ENCODE assay signal across 1 cellular context in the genomic region with DNA sequence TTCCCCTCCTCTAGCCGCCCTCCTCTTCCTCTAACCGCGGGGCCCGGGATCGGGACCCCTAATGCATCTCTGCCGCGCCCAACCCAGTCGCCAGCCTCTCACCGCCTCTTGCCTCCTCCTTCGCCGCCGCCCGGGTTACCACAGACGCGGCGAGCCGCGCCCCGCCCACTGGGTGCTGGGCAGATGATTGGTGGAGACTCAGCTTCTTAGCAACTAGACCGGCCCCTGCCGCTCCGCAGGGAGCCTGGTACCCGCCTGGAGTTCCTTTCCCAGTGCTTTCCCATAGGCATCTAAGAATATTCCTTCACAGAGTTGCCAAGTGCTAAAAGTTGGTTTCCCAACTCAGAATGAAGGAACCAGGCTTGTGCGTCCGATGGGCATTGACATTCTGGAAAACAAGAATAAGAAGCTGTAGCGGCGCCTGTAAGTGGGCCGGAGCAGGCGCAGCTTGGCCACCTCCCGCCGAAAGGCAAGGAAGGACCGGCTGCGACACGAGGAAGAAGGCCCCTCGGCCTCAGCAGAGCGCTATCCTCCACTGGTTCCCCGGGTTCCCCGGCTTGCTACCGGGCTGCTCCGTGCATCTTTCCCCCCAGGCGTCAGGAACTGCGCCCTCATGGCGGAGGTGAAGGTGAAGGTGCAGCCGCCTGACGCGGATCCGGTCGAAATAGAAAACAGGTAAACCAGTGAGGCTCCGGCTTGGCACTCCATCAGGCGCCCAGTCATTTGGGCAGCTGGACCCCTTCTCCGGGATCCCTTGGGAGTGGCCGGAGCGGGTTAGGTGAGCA.
TF ChIP-seq lines count a peak whose summit lies in the region.

DZANK1 (minus strand) TSS at position 137 of the 785 bp plus-strand sequence. CDS start 1,672 bp downstream, outside the sequence.
A gene with protein sequence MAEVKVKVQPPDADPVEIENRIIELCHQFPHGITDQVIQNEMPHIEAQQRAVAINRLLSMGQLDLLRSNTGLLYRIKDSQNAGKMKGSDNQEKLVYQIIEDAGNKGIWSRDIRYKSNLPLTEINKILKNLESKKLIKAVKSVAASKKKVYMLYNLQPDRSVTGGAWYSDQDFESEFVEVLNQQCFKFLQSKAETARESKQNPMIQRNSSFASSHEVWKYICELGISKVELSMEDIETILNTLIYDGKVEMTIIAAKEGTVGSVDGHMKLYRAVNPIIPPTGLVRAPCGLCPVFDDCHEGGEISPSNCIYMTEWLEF (plus strand): TSS at position 497 of the 785 bp plus-strand sequence. CDS start 117 bp downstream, at position 614.

TF ChIP-seq in HepG2, 621 proteins besides CTCF, POLR2A, EP300 and RAD21 (continued from another document and continues in another):
- TF ChIP-seq ARID3A (IDR thresholded peaks at IDR 0.05; ENCODE audit: low read depth, low read length), result no peak
- TF ChIP-seq, protein P1, sequence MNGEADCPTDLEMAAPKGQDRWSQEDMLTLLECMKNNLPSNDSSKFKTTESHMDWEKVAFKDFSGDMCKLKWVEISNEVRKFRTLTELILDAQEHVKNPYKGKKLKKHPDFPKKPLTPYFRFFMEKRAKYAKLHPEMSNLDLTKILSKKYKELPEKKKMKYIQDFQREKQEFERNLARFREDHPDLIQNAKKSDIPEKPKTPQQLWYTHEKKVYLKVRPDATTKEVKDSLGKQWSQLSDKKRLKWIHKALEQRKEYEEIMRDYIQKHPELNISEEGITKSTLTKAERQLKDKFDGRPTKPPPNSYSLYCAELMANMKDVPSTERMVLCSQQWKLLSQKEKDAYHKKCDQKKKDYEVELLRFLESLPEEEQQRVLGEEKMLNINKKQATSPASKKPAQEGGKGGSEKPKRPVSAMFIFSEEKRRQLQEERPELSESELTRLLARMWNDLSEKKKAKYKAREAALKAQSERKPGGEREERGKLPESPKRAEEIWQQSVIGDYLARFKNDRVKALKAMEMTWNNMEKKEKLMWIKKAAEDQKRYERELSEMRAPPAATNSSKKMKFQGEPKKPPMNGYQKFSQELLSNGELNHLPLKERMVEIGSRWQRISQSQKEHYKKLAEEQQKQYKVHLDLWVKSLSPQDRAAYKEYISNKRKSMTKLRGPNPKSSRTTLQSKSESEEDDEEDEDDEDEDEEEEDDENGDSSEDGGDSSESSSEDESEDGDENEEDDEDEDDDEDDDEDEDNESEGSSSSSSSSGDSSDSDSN (CRISPR knock-in tag; IDR thresholded peaks at IDR 0.05), result peak; percentile 71
- TF ChIP-seq MTERF4 (CRISPR knock-in tag; IDR thresholded peaks at IDR 0.05), result peak; percentile 83; the same call in 1 of the 2 replicates
- TF ChIP-seq ZNF652 (CRISPR knock-in tag; IDR thresholded peaks at IDR 0.05; ENCODE audit: borderline replicate concordance, low read depth), result no peak; the same call in 1 of the 2 replicates
- peak; percentile 88 for TF ChIP-seq KLF12 (CRISPR knock-in tag; IDR thresholded peaks at IDR 0.05; ENCODE audit: borderline replicate concordance)
- no peak for TF ChIP-seq RBAK (CRISPR knock-in tag; IDR thresholded peaks at IDR 0.05)
- peak; percentile 95; the same call in 1 of the 2 replicates for TF ChIP-seq ZNF788 (CRISPR knock-in tag; IDR thresholded peaks at IDR 0.05; ENCODE audit: borderline replicate concordance)
- TF ChIP-seq NR1H2 (CRISPR knock-in tag; IDR thresholded peaks at IDR 0.05; ENCODE audit: borderline replicate concordance, low read depth), result no peak
- no peak for TF ChIP-seq SKI (IDR thresholded peaks at IDR 0.05; ENCODE audit: partially characterized antibody)
- TF ChIP-seq CAMTA2 (CRISPR knock-in tag; IDR thresholded peaks at IDR 0.05; ENCODE audit: borderline replicate concordance), result no peak
- peak; percentile 83 for TF ChIP-seq HNRNPLL (IDR thresholded peaks at IDR 0.05; ENCODE audit: low read depth, low read length, poor library complexity, severe bottlenecking)
- peak; percentile 81; the same call in 1 of the 2 replicates for TF ChIP-seq U2AF2 (IDR thresholded peaks at IDR 0.05; ENCODE audit: low read depth, low read length)
- TF ChIP-seq DNMT1 (CRISPR knock-in tag; IDR thresholded peaks at IDR 0.05), result peak; percentile 89; the same call in 1 of the 2 replicates
- peak; percentile 26 for TF ChIP-seq KLF15 (CRISPR knock-in tag; IDR thresholded peaks at IDR 0.05; ENCODE audit: borderline replicate concordance)
- TF ChIP-seq, protein P2, sequence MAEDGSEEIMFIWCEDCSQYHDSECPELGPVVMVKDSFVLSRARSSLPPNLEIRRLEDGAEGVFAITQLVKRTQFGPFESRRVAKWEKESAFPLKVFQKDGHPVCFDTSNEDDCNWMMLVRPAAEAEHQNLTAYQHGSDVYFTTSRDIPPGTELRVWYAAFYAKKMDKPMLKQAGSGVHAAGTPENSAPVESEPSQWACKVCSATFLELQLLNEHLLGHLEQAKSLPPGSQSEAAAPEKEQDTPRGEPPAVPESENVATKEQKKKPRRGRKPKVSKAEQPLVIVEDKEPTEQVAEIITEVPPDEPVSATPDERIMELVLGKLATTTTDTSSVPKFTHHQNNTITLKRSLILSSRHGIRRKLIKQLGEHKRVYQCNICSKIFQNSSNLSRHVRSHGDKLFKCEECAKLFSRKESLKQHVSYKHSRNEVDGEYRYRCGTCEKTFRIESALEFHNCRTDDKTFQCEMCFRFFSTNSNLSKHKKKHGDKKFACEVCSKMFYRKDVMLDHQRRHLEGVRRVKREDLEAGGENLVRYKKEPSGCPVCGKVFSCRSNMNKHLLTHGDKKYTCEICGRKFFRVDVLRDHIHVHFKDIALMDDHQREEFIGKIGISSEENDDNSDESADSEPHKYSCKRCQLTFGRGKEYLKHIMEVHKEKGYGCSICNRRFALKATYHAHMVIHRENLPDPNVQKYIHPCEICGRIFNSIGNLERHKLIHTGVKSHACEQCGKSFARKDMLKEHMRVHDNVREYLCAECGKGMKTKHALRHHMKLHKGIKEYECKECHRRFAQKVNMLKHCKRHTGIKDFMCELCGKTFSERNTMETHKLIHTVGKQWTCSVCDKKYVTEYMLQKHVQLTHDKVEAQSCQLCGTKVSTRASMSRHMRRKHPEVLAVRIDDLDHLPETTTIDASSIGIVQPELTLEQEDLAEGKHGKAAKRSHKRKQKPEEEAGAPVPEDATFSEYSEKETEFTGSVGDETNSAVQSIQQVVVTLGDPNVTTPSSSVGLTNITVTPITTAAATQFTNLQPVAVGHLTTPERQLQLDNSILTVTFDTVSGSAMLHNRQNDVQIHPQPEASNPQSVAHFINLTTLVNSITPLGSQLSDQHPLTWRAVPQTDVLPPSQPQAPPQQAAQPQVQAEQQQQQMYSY (CRISPR knock-in tag; IDR thresholded peaks at IDR 0.05), result no peak
- no peak for TF ChIP-seq ARNT (IDR thresholded peaks at IDR 0.05)
- TF ChIP-seq NFATC3 (CRISPR knock-in tag; IDR thresholded peaks at IDR 0.05), result no peak
- peak in 1 of 2 experiments; percentile 52; a peak in 3 of 4 replicates for TF ChIP-seq MAFK (conservative IDR thresholded peaks at IDR 0.05 in 1 of 2, IDR thresholded peaks at IDR 0.05 in 1 of 2; ENCODE audit: low read length in 2 of 2)
- peak; percentile 88 for TF ChIP-seq ZFX (CRISPR knock-in tag; IDR thresholded peaks at IDR 0.05; ENCODE audit: low read depth)
- no peak for TF ChIP-seq SIX1 (CRISPR knock-in tag; IDR thresholded peaks at IDR 0.05; ENCODE audit: borderline replicate concordance)
- TF ChIP-seq TSC22D2 (CRISPR knock-in tag; IDR thresholded peaks at IDR 0.05; ENCODE audit: borderline replicate concordance), result peak; percentile 30; the same call in 1 of the 2 replicates
- TF ChIP-seq ZNF770 (CRISPR knock-in tag; IDR thresholded peaks at IDR 0.05), result peak; percentile 66
- TF ChIP-seq HMG20A (CRISPR knock-in tag; IDR thresholded peaks at IDR 0.05; ENCODE audit: borderline replicate concordance), result no peak
- TF ChIP-seq, protein P3, sequence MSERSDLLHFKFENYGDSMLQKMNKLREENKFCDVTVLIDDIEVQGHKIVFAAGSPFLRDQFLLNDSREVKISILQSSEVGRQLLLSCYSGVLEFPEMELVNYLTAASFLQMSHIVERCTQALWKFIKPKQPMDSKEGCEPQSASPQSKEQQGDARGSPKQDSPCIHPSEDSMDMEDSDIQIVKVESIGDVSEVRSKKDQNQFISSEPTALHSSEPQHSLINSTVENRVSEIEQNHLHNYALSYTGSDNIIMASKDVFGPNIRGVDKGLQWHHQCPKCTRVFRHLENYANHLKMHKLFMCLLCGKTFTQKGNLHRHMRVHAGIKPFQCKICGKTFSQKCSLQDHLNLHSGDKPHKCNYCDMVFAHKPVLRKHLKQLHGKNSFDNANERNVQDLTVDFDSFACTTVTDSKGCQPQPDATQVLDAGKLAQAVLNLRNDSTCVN (CRISPR knock-in tag; IDR thresholded peaks at IDR 0.05; ENCODE audit: borderline replicate concordance), result 0 out of 2 replicates have a peak, but pooled peaks have one; percentile 42
- peak; percentile 100 for TF ChIP-seq ZNF335 (CRISPR knock-in tag; IDR thresholded peaks at IDR 0.05)
- peak; percentile 85 for TF ChIP-seq NFYB (CRISPR knock-in tag; IDR thresholded peaks at IDR 0.05)
- TF ChIP-seq BCLAF1 (IDR thresholded peaks at IDR 0.05), result no peak
- TF ChIP-seq CSRNP2 (CRISPR knock-in tag; conservative IDR thresholded peaks at IDR 0.05; ENCODE audit: low read depth), result no peak
- TF ChIP-seq ARNT2 (CRISPR knock-in tag; IDR thresholded peaks at IDR 0.05; ENCODE audit: low read depth), result peak; percentile 68
- TF ChIP-seq TBL1XR1 (IDR thresholded peaks at IDR 0.05; ENCODE audit: borderline replicate concordance, low read length, partially characterized antibody), result peak; percentile 49
- no peak for TF ChIP-seq SRSF9 (IDR thresholded peaks at IDR 0.05; ENCODE audit: borderline replicate concordance, insufficient read depth, low read depth, low read length, poor library complexity, severe bottlenecking)
- TF ChIP-seq CCDC6 (CRISPR knock-in tag; IDR thresholded peaks at IDR 0.05), result no peak
- TF ChIP-seq, protein P4, sequence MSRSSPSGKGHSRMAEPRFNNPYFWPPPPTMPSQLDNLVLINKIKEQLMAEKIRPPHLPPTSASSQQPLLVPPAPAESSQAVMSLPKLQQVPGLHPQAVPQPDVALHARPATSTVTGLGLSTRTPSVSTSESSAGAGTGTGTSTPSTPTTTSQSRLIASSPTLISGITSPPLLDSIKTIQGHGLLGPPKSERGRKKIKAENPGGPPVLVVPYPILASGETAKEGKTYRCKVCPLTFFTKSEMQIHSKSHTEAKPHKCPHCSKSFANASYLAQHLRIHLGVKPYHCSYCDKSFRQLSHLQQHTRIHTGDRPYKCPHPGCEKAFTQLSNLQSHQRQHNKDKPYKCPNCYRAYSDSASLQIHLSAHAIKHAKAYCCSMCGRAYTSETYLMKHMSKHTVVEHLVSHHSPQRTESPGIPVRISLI (CRISPR knock-in tag; IDR thresholded peaks at IDR 0.05; ENCODE audit: borderline replicate concordance), result no peak
